In genomic region chr22:21014202-21015050, GRCh38 we compare ENCODE assay signal across 8 cellular contexts. TPM values are rescaled to one million over a fixed set of nuclear protein-coding genes. Genes with fewer than 3 reads are reported as not detected.
DNase-seq lines count a peak whose midpoint lies in the region; ATAC-seq and TF ChIP-seq lines count a peak whose summit lies in the region.

No MANE protein-coding gene starts in this region.

- no peak overlapping the region for H3K27ac ChIP-seq in DOHH2 (ENCODE audit: low read depth, low read length)
- H3K27ac ChIP-seq in osteoblast (ENCODE audit: low read depth, low read length), result peak overlapping the region; percentile 58
- H3K27ac ChIP-seq in testis, result peak overlapping the region; percentile 39 to 45

- H3K4me3 Mint-ChIP-seq in activated naive CD8-positive, alpha-beta T cell, result peak overlapping the region; percentile 90
- peak overlapping the region; percentile 99 for H3K4me3 Mint-ChIP-seq in glutamatergic neuron (ENCODE audit: unreplicated experiment)

- no peaks in the 10 kb centered on the region for H3F3A ChIP-seq in DOHH2 (ENCODE audit: control insufficient read depth, insufficient read depth)

- H3K9me3 ChIP-seq in DOHH2 (ENCODE audit: control insufficient read depth, insufficient read depth, low read length), result no peaks in the 10 kb centered on the region
- H3K9me3 ChIP-seq in osteoblast (ENCODE audit: low read depth, low read length), result no peaks in the 10 kb centered on the region
- H3K9me3 ChIP-seq in testis, result no peaks in the 10 kb centered on the region

- H3K4me1 Mint-ChIP-seq in activated naive CD8-positive, alpha-beta T cell (ENCODE audit: low read depth), result peaks cover 26% of the 10 kb centered on the region
- H3K4me1 Mint-ChIP-seq in glutamatergic neuron (ENCODE audit: low read depth, unreplicated experiment), result peaks cover 35% of the 10 kb centered on the region

- H3K27me3 ChIP-seq in DOHH2 (ENCODE audit: control insufficient read depth, low read length) (peaks cover 11% of the 10 kb centered on the region; the same call in 1 of the 2 replicates), H7 (ENCODE audit: control insufficient read depth, insufficient read depth, low read length) (no peaks in the 10 kb centered on the region; the same call in 1 of the 2 replicates), osteoblast (ENCODE audit: insufficient read depth, low read length) (no peaks in the 10 kb centered on the region), testis (no peaks in the 10 kb centered on the region)

- H3K36me3 ChIP-seq in DOHH2 (ENCODE audit: control insufficient read depth, low read length), result no peaks in the 10 kb centered on the region
- H3K36me3 ChIP-seq in H7 (replicated peaks; ENCODE audit: control insufficient read depth, insufficient read depth, low read length), result no peaks in the 10 kb centered on the region
- H3K36me3 ChIP-seq in osteoblast (ENCODE audit: insufficient read depth, low read length), result no peaks in the 10 kb centered on the region
- no peaks in the 10 kb centered on the region for H3K36me3 ChIP-seq in testis (ENCODE audit: low read depth, missing control alignments)

- peak overlapping the region; percentile 93 for H2AFZ ChIP-seq in osteoblast (ENCODE audit: low read length)

- TF ChIP-seq POLR2A in testis (IDR thresholded peaks at IDR 0.05), result no peak

- no peaks in the 10 kb centered on the region for H3K9me2 ChIP-seq in DOHH2 (replicated peaks; ENCODE audit: control insufficient read depth, low read length)

- H3K27me3 Mint-ChIP-seq in activated naive CD8-positive, alpha-beta T cell, result no peaks in the 10 kb centered on the region
- peaks cover 25% of the 10 kb centered on the region for H3K27me3 Mint-ChIP-seq in glutamatergic neuron (ENCODE audit: unreplicated experiment)

- WGBS in testis, 2 donors, result 1 to 2% methylated on average over 17 to 28 of the region's 44 CpGs

- H3K4me3 ChIP-seq in DOHH2 (ENCODE audit: low read length) (peak overlapping the region; percentile 73), H7 (ENCODE audit: insufficient read depth, low read depth, low read length) (peak overlapping the region; percentile 71), osteoblast (ENCODE audit: insufficient read depth, low read length) (peak overlapping the region; percentile 82), testis (peak overlapping the region; percentile 29 to 61)

- peak overlapping the region; percentile 66 for H3K27ac Mint-ChIP-seq in activated naive CD8-positive, alpha-beta T cell
- peak overlapping the region; percentile 99 for H3K27ac Mint-ChIP-seq in glutamatergic neuron (ENCODE audit: unreplicated experiment)

- intact Hi-C loops in testis (cut with DNase I; ENCODE audit: low total_unique reads), result no loop called here

- DNase-seq in H7 (peak; percentile 99), NAMALWA (ENCODE audit: low spot score) (peak; percentile 90), glutamatergic neuron (peak; percentile 98), osteoblast (ENCODE audit: insufficient read length, low spot score, missing footprints) (peak; percentile 99), testis (peak; percentile 95)

- ATAC-seq in SK-N-SH treated with all-trans-retinoic acid at 6 μM for 48 hours, result peak; percentile 94

- no peaks in the 10 kb centered on the region for H4K20me1 ChIP-seq in DOHH2 (ENCODE audit: control insufficient read depth, insufficient read depth, low read depth, low read length)
- H4K20me1 ChIP-seq in osteoblast (ENCODE audit: insufficient read depth, low read length), result peaks cover 5% of the 10 kb centered on the region

- TF ChIP-seq CTCF in DOHH2 (IDR thresholded peaks at IDR 0.05; ENCODE audit: low read depth, low read length, poor library complexity, severe bottlenecking), result no peak
- TF ChIP-seq CTCF in glutamatergic neuron (IDR thresholded peaks at IDR 0.05; ENCODE audit: partially characterized antibody, unreplicated experiment), result no peak
- TF ChIP-seq CTCF in osteoblast (IDR thresholded peaks at IDR 0.05; ENCODE audit: extremely low read depth, low read depth, low read length), result no peak
- TF ChIP-seq CTCF in testis (IDR thresholded peaks at IDR 0.05), result no peak

- no peaks in the 10 kb centered on the region for H3K9me3 Mint-ChIP-seq in activated naive CD8-positive, alpha-beta T cell (ENCODE audit: low read depth)
- peaks cover 10% of the 10 kb centered on the region for H3K9me3 Mint-ChIP-seq in glutamatergic neuron (ENCODE audit: unreplicated experiment)

- H3K79me2 ChIP-seq in DOHH2 (ENCODE audit: control insufficient read depth, low read length), result no peaks in the 10 kb centered on the region
- H3K79me2 ChIP-seq in osteoblast (ENCODE audit: insufficient read depth, low read length), result no peaks in the 10 kb centered on the region

- H3K4me1 ChIP-seq in DOHH2 (ENCODE audit: control insufficient read depth, low read length), result peaks cover 21% of the 10 kb centered on the region
- peaks cover 27% of the 10 kb centered on the region for H3K4me1 ChIP-seq in osteoblast (ENCODE audit: insufficient read depth, low read length)
- peaks cover 18% of the 10 kb centered on the region for H3K4me1 ChIP-seq in testis

- no peaks in the 10 kb centered on the region for H3K36me3 Mint-ChIP-seq in activated naive CD8-positive, alpha-beta T cell
- H3K36me3 Mint-ChIP-seq in glutamatergic neuron (ENCODE audit: unreplicated experiment), result no peaks in the 10 kb centered on the region

- H3K4me2 ChIP-seq in DOHH2 (ENCODE audit: low read length) (peak overlapping the region; percentile 90), osteoblast (ENCODE audit: insufficient read depth, low read length) (peak overlapping the region; percentile 92)

TF ChIP-seq in SK-N-SH treated with all-trans-retinoic acid at 6 μM for 48 hours, 23 proteins besides CTCF, POLR2A, EP300 and RAD21:
- TF ChIP-seq TOX (CRISPR knock-in tag; IDR thresholded peaks at IDR 0.05; ENCODE audit: borderline replicate concordance) (no peak), PPARA (CRISPR knock-in tag; IDR thresholded peaks at IDR 0.05; ENCODE audit: borderline replicate concordance) (peak; percentile 67; the same call in 1 of the 2 replicates), TCF4 (CRISPR knock-in tag; IDR thresholded peaks at IDR 0.05; ENCODE audit: borderline replicate concordance) (peak; percentile 42; the same call in 1 of the 2 replicates)

RNA-seq across cellular contexts. Expression of gene P2RX6, which starts 0.5 kb away (rescaled TPM):
- 0.26 and 0.31 TPM in 2 replicates for total RNA-seq in H7 (2014; rRNA removed; shearing (Covaris generic))
- total RNA-seq in glutamatergic neuron (ENCODE audit: unreplicated experiment) (1.5 TPM), osteoblast (3.2 and 5.1 TPM in 2 replicates), testis (10 to 100 TPM in 1 of 2 donors, 1 to 10 TPM in 1; 7.0 to 24.0 TPM)
- polyA plus RNA-seq in testis (ENCODE audit: insufficient read depth, low read depth, low replicate concordance), result 5.2 TPM

RNA-seq across cellular contexts. Expression of gene THAP7, which starts 12.5 kb away (rescaled TPM):
- 42.7 and 49.1 TPM in 2 replicates for total RNA-seq in H7 (2014; rRNA removed; shearing (Covaris generic))
- 17.8 TPM for total RNA-seq in glutamatergic neuron (ENCODE audit: unreplicated experiment)
- total RNA-seq in osteoblast, result 23.9 and 24.2 TPM in 2 replicates
- total RNA-seq in testis, result 10 to 100 TPM; 75.8 to 96.5 TPM
- 60.6 TPM for polyA plus RNA-seq in testis (ENCODE audit: insufficient read depth, low read depth, low replicate concordance)

RNA-seq across cellular contexts. Expression of gene SLC7A4, which starts 17.9 kb away (rescaled TPM):
- not detected in 2 replicates for total RNA-seq in H7 (2014; rRNA removed; shearing (Covaris generic))
- 0.59 TPM for total RNA-seq in glutamatergic neuron (ENCODE audit: unreplicated experiment)
- under 0.01 and 0.36 TPM in 2 replicates for total RNA-seq in osteoblast
- 10 to 100 TPM; 60.3 to 64.8 TPM for total RNA-seq in testis
- polyA plus RNA-seq in testis (ENCODE audit: insufficient read depth, low read depth, low replicate concordance), result 54.8 TPM

RNA-seq across cellular contexts. Expression of gene LRRC74B, which starts 31.3 kb away (rescaled TPM):
- not detected in 2 replicates for total RNA-seq in H7 (2014; rRNA removed; shearing (Covaris generic))
- not detected for total RNA-seq in glutamatergic neuron (ENCODE audit: unreplicated experiment)
- under 0.01 TPM in 1 of 2 replicates, not detected in the other for total RNA-seq in osteoblast
- total RNA-seq in testis, result 1 to 10 TPM; 3.0 to 5.4 TPM
- 8.7 TPM for polyA plus RNA-seq in testis (ENCODE audit: insufficient read depth, low read depth, low replicate concordance)

RNA-seq across cellular contexts. Expression of gene LZTR1, which starts 32.3 kb away (rescaled TPM):
- total RNA-seq in H7 (2014; rRNA removed; shearing (Covaris generic)), result 28.3 and 34.0 TPM in 2 replicates
- total RNA-seq in glutamatergic neuron (ENCODE audit: unreplicated experiment) (165 TPM), osteoblast (56.8 and 58.0 TPM in 2 replicates), testis (10 to 100 TPM; 61.5 to 61.6 TPM)
- 32.4 TPM for polyA plus RNA-seq in testis (ENCODE audit: insufficient read depth, low read depth, low replicate concordance)

Comparison
In these comparisons a context has a peak if more than half of its experiments do, and no peak if none do; other contexts are left out.
1. RNA of gene SLC7A4, which starts 17.9 kb away (total RNA-seq): 60.3 to 64.8 TPM in testis; 0.59 TPM in glutamatergic neuron (single experiment), under 0.01 to 0.36 TPM in osteoblast and not detected in H7; every median in the first group is over 10 times any median in the second.
2. Peak in every context shown above with its lines, with median percentiles within 50 percentile points of each other: H3K4me3 ChIP-seq and DNase-seq.